In the genomic region with DNA sequence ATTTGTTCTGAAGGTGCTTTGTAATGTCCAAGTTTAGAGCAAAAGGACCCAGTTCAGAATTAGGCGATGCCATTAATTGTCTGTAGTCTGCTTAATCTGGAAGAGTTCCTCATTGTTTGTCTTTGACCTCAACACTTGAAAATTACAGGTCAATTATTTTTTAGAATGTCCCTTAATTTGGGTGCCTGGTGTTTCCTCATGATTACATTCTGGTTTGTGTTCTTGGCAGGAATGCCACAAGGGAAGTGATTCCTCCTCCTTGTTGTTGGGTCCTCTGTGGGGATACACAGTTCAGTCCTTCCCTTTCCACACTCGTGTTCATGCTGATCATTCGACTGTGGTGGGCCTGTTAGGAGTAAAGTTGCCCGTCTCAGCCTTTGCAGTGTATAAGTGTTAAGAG, we compare ENCODE assay signal across 18 cellular contexts.
DNase-seq lines count a peak whose midpoint lies in the region; ATAC-seq and TF ChIP-seq lines count a peak whose summit lies in the region.
"Had no signal": no experiment of that assay in that cellular context is flagged by ENCODE, and none has a peak within 500 bp of the region (broad histone marks: within the 10 kb centered on the region; RNA-seq: fewer than 3 reads in every experiment).

No MANE protein-coding gene starts in this region.

- no peak for DNase-seq in activated CD8-positive, alpha-beta memory T cell treated with anti-CD3 and anti-CD28 coated beads, Interleukin-2, amount 10 ng/mL, durations not matched to agents 7 days and 5 days
- no peak for DNase-seq in activated CD8-positive, alpha-beta memory T cell treated with anti-CD3 and anti-CD28 coated beads, Interleukin-2, amount 50 U/mL, for 4 hours
- no peak for DNase-seq in activated B cell treated with CpG ODN at 0.5 μM for 24 hours
- no peak for DNase-seq in right cardiac atrium
- DNase-seq in spleen = no peak
- DNase-seq in coronary artery (ENCODE audit: low spot score) = no peak
- no peak for DNase-seq in dorsolateral prefrontal cortex
- DNase-seq in anterior cingulate cortex (lab: John Stamatoyannopoulos, UW) = no peak
- DNase-seq: amniotic stem cell; central memory CD4-positive, alpha-beta T cell; effector CD8-positive, alpha-beta T cell; NCI-H524; RPMI8226 had no signal

- H3K27me3 ChIP-seq in right cardiac atrium (ENCODE audit: control insufficient read depth, insufficient read depth) = no peaks in the 10 kb centered on the region
- H3K27me3 ChIP-seq in spleen (replicated peaks in 1 of 7) = no peaks in the 10 kb centered on the region
- H3K27me3 ChIP-seq in dorsolateral prefrontal cortex = no peaks in the 10 kb centered on the region
- H3K27me3 ChIP-seq: esophagus muscularis mucosa had no signal

- intact Hi-C loops in activated B cell treated with CpG ODN at 0.5 μM for 24 hours (cut with micrococcal nuclease) (no loop called here), right cardiac atrium (cut with DNase I) (no loop called here), spleen (cut with DNase I; ENCODE audit: low total_unique reads) (no loop called here), dorsolateral prefrontal cortex (cut with DNase I) (no loop called here)

- POLR2A ChIA-PET in activated B cell treated with CpG ODN at 0.5 μM for 24 hours (lab: Charles Lee) = no interaction called here

- no peak for TF ChIP-seq CTCF in activated B cell treated with CpG ODN at 0.5 μM for 24 hours (IDR thresholded peaks at IDR 0.05)
- no peak for TF ChIP-seq CTCF in spleen (IDR thresholded peaks at IDR 0.05 in 8 of 11, conservative IDR thresholded peaks at IDR 0.05 in 3 of 11)
- TF ChIP-seq CTCF in coronary artery (IDR thresholded peaks at IDR 0.05) = no peak
- no peak for TF ChIP-seq CTCF in dorsolateral prefrontal cortex (IDR thresholded peaks at IDR 0.05 in 54 of 56, conservative IDR thresholded peaks at IDR 0.05 in 2 of 56; ENCODE audit: low read depth in 1 of 56, partially characterized antibody in 56 of 56)

- no peaks in the 10 kb centered on the region for H3K9me3 Mint-ChIP-seq in activated CD8-positive, alpha-beta memory T cell treated with anti-CD3 and anti-CD28 coated beads, Interleukin-2, amount 10 ng/mL, durations not matched to agents 7 days and 5 days (ENCODE audit: low read depth)
- no peaks in the 10 kb centered on the region for H3K9me3 Mint-ChIP-seq in activated B cell treated with CpG ODN at 0.5 μM for 24 hours
- H3K9me3 Mint-ChIP-seq: activated T-helper 2 cell treated with anti-CD3 and anti-CD28 coated beads, Interferon-gamma antibody, Interleukin-2, Interleukin-4, amounts not matched to agents 10 μg/mL and 5 μg/mL and 100 μg/mL, durations not matched to agents 14 hours and 24 hours and 36 hours had no signal

- H3K4me3 Mint-ChIP-seq in activated CD8-positive, alpha-beta memory T cell treated with anti-CD3 and anti-CD28 coated beads, Interleukin-2, amount 10 ng/mL, durations not matched to agents 7 days and 5 days = peak overlapping the region; percentile 39
- H3K4me3 Mint-ChIP-seq in activated B cell treated with CpG ODN at 0.5 μM for 24 hours = no peak overlapping the region

- ATAC-seq in activated CD8-positive, alpha-beta memory T cell treated with anti-CD3 and anti-CD28 coated beads, Interleukin-2, amount 10 ng/mL, durations not matched to agents 7 days and 5 days = no peak
- ATAC-seq in activated B cell treated with CpG ODN at 0.5 μM for 24 hours (ENCODE audit: low read depth) (no peak), right cardiac atrium (peak; percentile 40 to 61)
- ATAC-seq: A549; activated CD4-positive, CD25-positive, alpha-beta regulatory T cell treated with anti-CD3 and anti-CD28 coated beads, Interleukin-2, amount 50 U/mL, for 24 hours; HCT116 had no signal

- H3K4me3 ChIP-seq in right cardiac atrium (ENCODE audit: low read length) (no peak overlapping the region), spleen (no peak overlapping the region), coronary artery (no peak overlapping the region), dorsolateral prefrontal cortex (peak overlapping the region in 1 of 59 donors; percentile 3)
- H3K4me3 ChIP-seq: A549, esophagus muscularis mucosa had no signal

- no peaks in the 10 kb centered on the region for H3K27me3 Mint-ChIP-seq in activated CD8-positive, alpha-beta memory T cell treated with anti-CD3 and anti-CD28 coated beads, Interleukin-2, amount 10 ng/mL, durations not matched to agents 7 days and 5 days
- no peaks in the 10 kb centered on the region for H3K27me3 Mint-ChIP-seq in activated B cell treated with CpG ODN at 0.5 μM for 24 hours

- H3K4me1 ChIP-seq in right cardiac atrium (ENCODE audit: control insufficient read depth, insufficient read depth, low read length) = peaks cover 22% of the 10 kb centered on the region
- H3K4me1 ChIP-seq in spleen = peaks cover 6 to 96% (median 61%) of the 10 kb centered on the region in 6 donors

- 59% methylated on average over 4 of the region's 4 CpGs for WGBS in right cardiac atrium
- WGBS in spleen, 5 donors = 51 to 65% (median 61%) methylated on average over 4 of the region's 4 CpGs

- peaks cover 46% of the 10 kb centered on the region for H3K4me1 Mint-ChIP-seq in activated CD8-positive, alpha-beta memory T cell treated with anti-CD3 and anti-CD28 coated beads, Interleukin-2, amount 10 ng/mL, durations not matched to agents 7 days and 5 days
- peaks cover 78% of the 10 kb centered on the region for H3K4me1 Mint-ChIP-seq in activated B cell treated with CpG ODN at 0.5 μM for 24 hours

- no peak for TF ChIP-seq POLR2A in spleen (IDR thresholded peaks at IDR 0.05)

- H3K27ac ChIP-seq in right cardiac atrium (ENCODE audit: low read length) (peak overlapping the region; percentile 70), spleen (peak overlapping the region; percentile 3 to 73 (median 65)), coronary artery (no peak overlapping the region), dorsolateral prefrontal cortex (peak overlapping the region in 27 of 59 donors; percentile 1 to 71 (median 47))
- H3K27ac ChIP-seq: A549 had no signal

- H3K9me3 ChIP-seq in right cardiac atrium (ENCODE audit: control insufficient read depth, low read length) (no peaks in the 10 kb centered on the region), spleen (no peaks in the 10 kb centered on the region)
- H3K9me3 ChIP-seq: A549, esophagus muscularis mucosa had no signal

- CTCF ChIA-PET in activated CD8-positive, alpha-beta memory T cell treated with anti-CD3 and anti-CD28 coated beads, Interleukin-2, amount 10 ng/mL, durations not matched to agents 7 days and 5 days (lab: Charles Lee) = no interaction called here
- CTCF ChIA-PET in activated B cell treated with CpG ODN at 0.5 μM for 24 hours (lab: Charles Lee) = no interaction called here

- peak overlapping the region; percentile 69 for H3K27ac Mint-ChIP-seq in activated CD8-positive, alpha-beta memory T cell treated with anti-CD3 and anti-CD28 coated beads, Interleukin-2, amount 10 ng/mL, durations not matched to agents 7 days and 5 days
- peak overlapping the region; percentile 71 for H3K27ac Mint-ChIP-seq in activated B cell treated with CpG ODN at 0.5 μM for 24 hours

- H3K36me3 ChIP-seq in spleen = peaks cover 0 to 41% (median 0%) of the 10 kb centered on the region in 6 donors

- H3K36me3 Mint-ChIP-seq in activated CD8-positive, alpha-beta memory T cell treated with anti-CD3 and anti-CD28 coated beads, Interleukin-2, amount 10 ng/mL, durations not matched to agents 7 days and 5 days = peaks cover 42% of the 10 kb centered on the region
- peaks cover 40% of the 10 kb centered on the region for H3K36me3 Mint-ChIP-seq in activated B cell treated with CpG ODN at 0.5 μM for 24 hours (ENCODE audit: low read depth)

Comparison
In these comparisons a context has a peak if more than half of its experiments do, and no peak if none do; other contexts are left out.
1. ATAC-seq: peak in right cardiac atrium (2 of 2); none in activated CD8-positive, alpha-beta memory T cell treated with anti-CD3 and anti-CD28 coated beads, Interleukin-2, amount 10 ng/mL, durations not matched to agents 7 days and 5 days (single experiment) and activated B cell treated with CpG ODN at 0.5 μM for 24 hours (single experiment).
2. H3K27ac ChIP-seq: peak in right cardiac atrium (single experiment) and spleen (8 of 8); none in coronary artery (0 of 2).